Comparison of ENCODE assay signal across 8 cellular contexts in the genomic region with DNA sequence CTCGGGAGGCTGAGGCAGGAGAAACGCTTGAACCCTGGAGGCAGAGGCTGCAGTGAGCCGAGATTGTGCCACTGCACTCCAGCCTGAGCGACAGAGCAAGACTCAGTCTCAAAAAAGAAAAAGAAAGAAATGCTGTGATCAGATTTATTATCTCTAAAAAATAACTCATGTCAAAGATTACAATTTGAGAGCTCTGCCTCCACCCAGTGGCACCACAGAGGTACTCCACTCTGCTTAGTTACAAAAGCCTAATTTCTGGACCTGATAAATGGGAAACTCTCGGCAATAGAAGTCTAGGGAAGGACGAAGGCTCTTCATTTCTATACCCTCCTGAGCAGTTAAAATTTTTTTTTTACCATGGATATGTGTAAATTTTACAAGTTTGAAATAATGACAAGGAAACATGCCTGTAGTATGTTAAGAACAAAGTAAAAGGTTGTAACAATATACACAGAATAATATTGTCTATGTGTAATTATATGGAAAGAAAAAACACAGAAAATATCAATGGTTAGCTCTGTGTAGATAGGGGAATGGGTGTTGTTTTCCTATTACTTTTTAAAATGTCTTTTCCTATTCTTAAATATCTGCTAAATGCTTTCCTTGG.
A peak's percentile ranks its signal among the peaks of the same experiment; 100 is the strongest.
DNase-seq lines count a peak whose midpoint lies in the region; ATAC-seq, FAIRE-seq and TF ChIP-seq lines count a peak whose summit lies in the region.

No MANE protein-coding gene starts in this region.

- TF ChIP-seq CTCF in GM12865 (IDR thresholded peaks at IDR 0.05; ENCODE audit: insufficient read depth, low read depth, low read length, missing control alignments) (peak; percentile 82), HCT116 (IDR thresholded peaks at IDR 0.05 in 2 of 3, conservative IDR thresholded peaks at IDR 0.05 in 1 of 3; ENCODE audit: borderline replicate concordance in 1 of 3, insufficient read depth in 1 of 3, low read depth in 2 of 3, low read length in 2 of 3) (peak; percentile 50 to 81 (median 77)), astrocyte (IDR thresholded peaks at IDR 0.05; ENCODE audit: insufficient read depth, low read depth, low read length) (peak; percentile 92)

- no peak overlapping the region for H3K4me3 Mint-ChIP-seq in astrocyte (ENCODE audit: unreplicated experiment)

- no peaks in the 10 kb centered on the region for H3K27me3 Mint-ChIP-seq in astrocyte (ENCODE audit: low read depth, unreplicated experiment)

- no peaks in the 10 kb centered on the region for H3K36me3 Mint-ChIP-seq in astrocyte (ENCODE audit: low read depth, unreplicated experiment)

- intact Hi-C loops in HCT116 (cut with micrococcal nuclease): loop anchor here (2.0 to 10.0 kb wide), 4 partner anchors 148 to 680 kb away; partner anchors contain the start of gene STIM2

- no peaks in the 10 kb centered on the region for H3K9me3 ChIP-seq in HCT116 (ENCODE audit: control insufficient read depth in 1 of 2, insufficient read depth in 1 of 2, low read depth in 1 of 2, low read length in 2 of 2)
- no peaks in the 10 kb centered on the region for H3K9me3 ChIP-seq in astrocyte (ENCODE audit: insufficient read depth, low read depth, low read length)

- H3K4me1 ChIP-seq in HCT116 (ENCODE audit: control insufficient read depth in 1 of 2, insufficient read depth in 2 of 2, low read length in 2 of 2): peaks cover 0 to 1% of the 10 kb centered on the region in 2 experiments; a peak in 1 of 4 replicates
- H3K4me1 ChIP-seq in astrocyte (ENCODE audit: insufficient read depth, low read length): peaks cover 22% of the 10 kb centered on the region

- H3K4me2 ChIP-seq in HCT116 (ENCODE audit: low read length) (no peak overlapping the region), astrocyte (ENCODE audit: low read length) (peak overlapping the region; percentile 24)

- peak overlapping the region; percentile 62 for H3K27ac Mint-ChIP-seq in astrocyte (ENCODE audit: unreplicated experiment)

- POLR2A ChIA-PET in HCT116 (lab: Charles Lee): no interaction called here

- H3K4me3 ChIP-seq in GM12865 (ENCODE audit: low read depth, low read length) (no peak overlapping the region), HCT116 (replicated peaks in 1 of 2; ENCODE audit: low read depth in 1 of 2, low read length in 2 of 2) (no peak overlapping the region), astrocyte (ENCODE audit: insufficient read depth, low read depth, low read length) (no peak overlapping the region)

- H3K79me2 ChIP-seq in HCT116 (ENCODE audit: insufficient read depth, low read length) (no peaks in the 10 kb centered on the region), astrocyte (ENCODE audit: insufficient read depth, low read length) (no peaks in the 10 kb centered on the region)

- H2AFZ ChIP-seq in HCT116 (ENCODE audit: low read depth, low read length, poor library complexity, severe bottlenecking): no peak overlapping the region
- no peak overlapping the region for H2AFZ ChIP-seq in astrocyte (ENCODE audit: low read depth, low read length)

- H3K9ac ChIP-seq in HCT116 (ENCODE audit: low read length): no peak overlapping the region
- H3K9ac ChIP-seq in astrocyte (ENCODE audit: low read length): no peak overlapping the region

- H3K27ac ChIP-seq in HCT116 (ENCODE audit: low read depth, low read length) (no peak overlapping the region), astrocyte (ENCODE audit: low read depth, low read length) (no peak overlapping the region)

- RAD21 ChIA-PET in HCT116 (lab: Charles Lee; ENCODE audit: low non-redundant PET in 1 of 2, low total read pairs in 2 of 2, uncharacterized antibody in 2 of 2, unreplicated experiment in 2 of 2): interaction anchor here in 1 of 2 experiments (0.6 kb wide), 1 partner anchor 149 kb away, joined by 4 read pairs; no protein-coding TSS in a partner anchor

- H3K9me2 ChIP-seq in HCT116 (ENCODE audit: insufficient read depth): no peaks in the 10 kb centered on the region; the same call in 1 of the 2 replicates

- no peak for TF ChIP-seq POLR2A in HCT116 (IDR thresholded peaks at IDR 0.05; ENCODE audit: borderline replicate concordance, extremely low read depth, insufficient read depth, insufficient read length)

- BruUV-seq in HCT116 (replicated peaks; lab: Mats Ljungman, UMichigan): no TSS peak

- CTCF ChIA-PET in HCT116 (lab: Charles Lee): interaction anchor here (0.6 to 1.2 kb wide), 5 partner anchors 8 to 680 kb away, joined by 3 to 4 read pairs (median 3); no protein-coding TSS in a partner anchor

- no peaks in the 10 kb centered on the region for H4K20me1 ChIP-seq in HCT116 (ENCODE audit: insufficient read depth)
- no peaks in the 10 kb centered on the region for H4K20me1 ChIP-seq in astrocyte (ENCODE audit: insufficient read depth, low read length)

- DNase-seq in GM12865 (ENCODE audit: low read depth): peak; percentile 71
- DNase-seq in HCT116 (ENCODE audit: low read depth, low spot score): peak; percentile 43
- DNase-seq in MV-4-11 (lab: John Stamatoyannopoulos, UW): peak; percentile 43
- DNase-seq in T-helper 1 cell: peak; percentile 22 to 59 (median 42)
- DNase-seq in astrocyte (ENCODE audit: low read depth): peak; percentile 38
- peak in 34 of 51 donors; percentile 2 to 69 (median 26) for DNase-seq in hypothalamus (lab: John Stamatoyannopoulos, UW)
- peak; percentile 58 for DNase-seq in stimulated activated CD4-positive, alpha-beta T cell treated with anti-CD3 and anti-CD28 coated beads, Interleukin-12 subunit alpha, Interleukin-12 subunit beta, amount 100 ng/mL, for 4 hours
- no peak for DNase-seq in HuH-7.5 (ENCODE audit: low spot score)

- peak; percentile 90 for ATAC-seq in HCT116

- FAIRE-seq in astrocyte (lab: Jason Lieb, UNC): no peak

- peak; percentile 85 for TF ChIP-seq RAD21 in HCT116 (IDR thresholded peaks at IDR 0.05; ENCODE audit: low read depth)

- H3K9me3 Mint-ChIP-seq in astrocyte (ENCODE audit: unreplicated experiment): no peaks in the 10 kb centered on the region

- H3K36me3 ChIP-seq in HCT116 (ENCODE audit: control insufficient read depth in 1 of 2, insufficient read depth in 2 of 2, low read length in 2 of 2): no peaks in the 10 kb centered on the region
- H3K36me3 ChIP-seq in astrocyte (ENCODE audit: insufficient read depth, low read length): no peaks in the 10 kb centered on the region

- no peaks in the 10 kb centered on the region for H3K4me1 Mint-ChIP-seq in astrocyte (ENCODE audit: low read depth, unreplicated experiment)

- no peaks in the 10 kb centered on the region for H3K27me3 ChIP-seq in HCT116 (ENCODE audit: insufficient read depth, low read length)
- no peaks in the 10 kb centered on the region for H3K27me3 ChIP-seq in astrocyte (ENCODE audit: insufficient read depth, low read length)

TF ChIP-seq in HCT116, 20 proteins besides CTCF, POLR2A, EP300 and RAD21:
- TF ChIP-seq SP1 (IDR thresholded peaks at IDR 0.05; ENCODE audit: low read depth): no peak
- TF ChIP-seq, protein P1, sequence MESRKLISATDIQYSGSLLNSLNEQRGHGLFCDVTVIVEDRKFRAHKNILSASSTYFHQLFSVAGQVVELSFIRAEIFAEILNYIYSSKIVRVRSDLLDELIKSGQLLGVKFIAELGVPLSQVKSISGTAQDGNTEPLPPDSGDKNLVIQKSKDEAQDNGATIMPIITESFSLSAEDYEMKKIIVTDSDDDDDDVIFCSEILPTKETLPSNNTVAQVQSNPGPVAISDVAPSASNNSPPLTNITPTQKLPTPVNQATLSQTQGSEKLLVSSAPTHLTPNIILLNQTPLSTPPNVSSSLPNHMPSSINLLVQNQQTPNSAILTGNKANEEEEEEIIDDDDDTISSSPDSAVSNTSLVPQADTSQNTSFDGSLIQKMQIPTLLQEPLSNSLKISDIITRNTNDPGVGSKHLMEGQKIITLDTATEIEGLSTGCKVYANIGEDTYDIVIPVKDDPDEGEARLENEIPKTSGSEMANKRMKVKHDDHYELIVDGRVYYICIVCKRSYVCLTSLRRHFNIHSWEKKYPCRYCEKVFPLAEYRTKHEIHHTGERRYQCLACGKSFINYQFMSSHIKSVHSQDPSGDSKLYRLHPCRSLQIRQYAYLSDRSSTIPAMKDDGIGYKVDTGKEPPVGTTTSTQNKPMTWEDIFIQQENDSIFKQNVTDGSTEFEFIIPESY (IDR thresholded peaks at IDR 0.05; ENCODE audit: extremely low read depth, insufficient replicate concordance, low read length): no peak
- TF ChIP-seq TCF7L2 (IDR thresholded peaks at IDR 0.05; ENCODE audit: borderline replicate concordance, extremely low read depth, insufficient read depth, insufficient read length): no peak
- TF ChIP-seq SRF (IDR thresholded peaks at IDR 0.05; ENCODE audit: low read depth): no peak
- no peak for TF ChIP-seq EZH2phosphoT487 (IDR thresholded peaks at IDR 0.05; ENCODE audit: borderline replicate concordance)
- TF ChIP-seq EGR1 (IDR thresholded peaks at IDR 0.05; ENCODE audit: low read depth): no peak
- TF ChIP-seq EZH2 (IDR thresholded peaks at IDR 0.05): no peak
- TF ChIP-seq JUND (IDR thresholded peaks at IDR 0.05): no peak
